Comparison of ENCODE assay signal across 1 cellular context in the genomic region with DNA sequence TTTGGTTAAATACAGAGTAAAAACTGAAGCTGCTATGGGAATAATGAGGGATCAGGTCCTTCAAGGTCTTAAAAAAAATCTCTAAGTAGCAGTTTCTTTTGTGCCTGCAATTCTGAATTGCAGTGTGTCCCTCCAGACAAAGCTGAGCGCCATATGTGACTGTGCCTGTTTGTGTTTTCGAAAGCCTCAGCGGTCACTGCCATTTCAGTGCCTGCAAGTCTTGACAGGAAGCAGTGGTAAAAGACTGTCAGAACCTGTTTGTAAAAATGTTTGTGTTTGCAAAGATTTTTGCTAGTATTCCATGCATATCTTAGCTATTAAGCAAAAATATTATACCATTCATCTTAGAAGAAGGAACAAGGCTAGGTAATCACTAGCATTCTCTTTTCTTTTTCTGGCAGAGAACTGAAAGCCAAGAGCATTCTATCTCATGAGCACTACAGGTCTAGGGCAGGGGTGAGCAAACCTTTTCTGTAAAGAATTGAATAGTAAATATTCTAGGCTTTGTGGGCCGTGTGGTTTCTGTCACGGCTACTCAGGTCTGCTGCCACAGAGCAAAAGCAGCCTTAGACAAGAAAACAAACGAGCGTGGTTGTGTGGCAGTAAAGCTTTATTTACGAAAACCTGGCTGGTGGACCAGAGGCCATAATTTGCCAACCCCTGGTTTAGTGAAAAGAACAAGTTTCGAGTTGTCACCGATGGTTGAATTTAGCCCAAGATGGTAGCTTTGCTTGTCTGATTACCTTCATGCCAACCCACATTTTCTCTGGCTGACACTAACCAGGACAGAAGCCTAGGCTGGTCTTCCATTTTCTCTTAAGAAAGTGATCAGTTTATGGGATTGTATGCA.
TF ChIP-seq lines count a peak whose summit lies in the region.

No MANE protein-coding gene starts in this region.

TF ChIP-seq in GM12878, 131 proteins besides CTCF, POLR2A, EP300 and RAD21 (continued from another document):
- TF ChIP-seq, protein P1, sequence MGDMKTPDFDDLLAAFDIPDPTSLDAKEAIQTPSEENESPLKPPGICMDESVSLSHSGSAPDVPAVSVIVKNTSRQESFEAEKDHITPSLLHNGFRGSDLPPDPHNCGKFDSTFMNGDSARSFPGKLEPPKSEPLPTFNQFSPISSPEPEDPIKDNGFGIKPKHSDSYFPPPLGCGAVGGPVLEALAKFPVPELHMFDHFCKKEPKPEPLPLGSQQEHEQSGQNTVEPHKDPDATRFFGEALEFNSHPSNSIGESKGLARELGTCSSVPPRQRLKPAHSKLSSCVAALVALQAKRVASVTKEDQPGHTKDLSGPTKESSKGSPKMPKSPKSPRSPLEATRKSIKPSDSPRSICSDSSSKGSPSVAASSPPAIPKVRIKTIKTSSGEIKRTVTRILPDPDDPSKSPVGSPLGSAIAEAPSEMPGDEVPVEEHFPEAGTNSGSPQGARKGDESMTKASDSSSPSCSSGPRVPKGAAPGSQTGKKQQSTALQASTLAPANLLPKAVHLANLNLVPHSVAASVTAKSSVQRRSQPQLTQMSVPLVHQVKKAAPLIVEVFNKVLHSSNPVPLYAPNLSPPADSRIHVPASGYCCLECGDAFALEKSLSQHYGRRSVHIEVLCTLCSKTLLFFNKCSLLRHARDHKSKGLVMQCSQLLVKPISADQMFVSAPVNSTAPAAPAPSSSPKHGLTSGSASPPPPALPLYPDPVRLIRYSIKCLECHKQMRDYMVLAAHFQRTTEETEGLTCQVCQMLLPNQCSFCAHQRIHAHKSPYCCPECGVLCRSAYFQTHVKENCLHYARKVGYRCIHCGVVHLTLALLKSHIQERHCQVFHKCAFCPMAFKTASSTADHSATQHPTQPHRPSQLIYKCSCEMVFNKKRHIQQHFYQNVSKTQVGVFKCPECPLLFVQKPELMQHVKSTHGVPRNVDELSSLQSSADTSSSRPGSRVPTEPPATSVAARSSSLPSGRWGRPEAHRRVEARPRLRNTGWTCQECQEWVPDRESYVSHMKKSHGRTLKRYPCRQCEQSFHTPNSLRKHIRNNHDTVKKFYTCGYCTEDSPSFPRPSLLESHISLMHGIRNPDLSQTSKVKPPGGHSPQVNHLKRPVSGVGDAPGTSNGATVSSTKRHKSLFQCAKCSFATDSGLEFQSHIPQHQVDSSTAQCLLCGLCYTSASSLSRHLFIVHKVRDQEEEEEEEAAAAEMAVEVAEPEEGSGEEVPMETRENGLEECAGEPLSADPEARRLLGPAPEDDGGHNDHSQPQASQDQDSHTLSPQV (IDR thresholded peaks at IDR 0.05) = no peak
- no peak for TF ChIP-seq EED (IDR thresholded peaks at IDR 0.05; ENCODE audit: low read depth)
- TF ChIP-seq, protein P2, sequence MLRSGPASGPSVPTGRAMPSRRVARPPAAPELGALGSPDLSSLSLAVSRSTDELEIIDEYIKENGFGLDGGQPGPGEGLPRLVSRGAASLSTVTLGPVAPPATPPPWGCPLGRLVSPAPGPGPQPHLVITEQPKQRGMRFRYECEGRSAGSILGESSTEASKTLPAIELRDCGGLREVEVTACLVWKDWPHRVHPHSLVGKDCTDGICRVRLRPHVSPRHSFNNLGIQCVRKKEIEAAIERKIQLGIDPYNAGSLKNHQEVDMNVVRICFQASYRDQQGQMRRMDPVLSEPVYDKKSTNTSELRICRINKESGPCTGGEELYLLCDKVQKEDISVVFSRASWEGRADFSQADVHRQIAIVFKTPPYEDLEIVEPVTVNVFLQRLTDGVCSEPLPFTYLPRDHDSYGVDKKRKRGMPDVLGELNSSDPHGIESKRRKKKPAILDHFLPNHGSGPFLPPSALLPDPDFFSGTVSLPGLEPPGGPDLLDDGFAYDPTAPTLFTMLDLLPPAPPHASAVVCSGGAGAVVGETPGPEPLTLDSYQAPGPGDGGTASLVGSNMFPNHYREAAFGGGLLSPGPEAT (IDR thresholded peaks at IDR 0.05; ENCODE audit: low read depth) = no peak
- no peak for TF ChIP-seq JUND (IDR thresholded peaks at IDR 0.05; ENCODE audit: low read depth, low read length)
- no peak for TF ChIP-seq TCF7 (IDR thresholded peaks at IDR 0.05; ENCODE audit: borderline replicate concordance)
- no peak for TF ChIP-seq TCF3 (IDR thresholded peaks at IDR 0.05; ENCODE audit: borderline replicate concordance, insufficient read depth, low read depth, low read length)
- no peak for TF ChIP-seq RB1 (IDR thresholded peaks at IDR 0.05; ENCODE audit: borderline replicate concordance)
- TF ChIP-seq, protein P3, sequence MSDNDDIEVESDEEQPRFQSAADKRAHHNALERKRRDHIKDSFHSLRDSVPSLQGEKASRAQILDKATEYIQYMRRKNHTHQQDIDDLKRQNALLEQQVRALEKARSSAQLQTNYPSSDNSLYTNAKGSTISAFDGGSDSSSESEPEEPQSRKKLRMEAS (IDR thresholded peaks at IDR 0.05; ENCODE audit: low read depth, low read length) = no peak
- TF ChIP-seq DPF2 (IDR thresholded peaks at IDR 0.05) = no peak
- TF ChIP-seq, protein P4, sequence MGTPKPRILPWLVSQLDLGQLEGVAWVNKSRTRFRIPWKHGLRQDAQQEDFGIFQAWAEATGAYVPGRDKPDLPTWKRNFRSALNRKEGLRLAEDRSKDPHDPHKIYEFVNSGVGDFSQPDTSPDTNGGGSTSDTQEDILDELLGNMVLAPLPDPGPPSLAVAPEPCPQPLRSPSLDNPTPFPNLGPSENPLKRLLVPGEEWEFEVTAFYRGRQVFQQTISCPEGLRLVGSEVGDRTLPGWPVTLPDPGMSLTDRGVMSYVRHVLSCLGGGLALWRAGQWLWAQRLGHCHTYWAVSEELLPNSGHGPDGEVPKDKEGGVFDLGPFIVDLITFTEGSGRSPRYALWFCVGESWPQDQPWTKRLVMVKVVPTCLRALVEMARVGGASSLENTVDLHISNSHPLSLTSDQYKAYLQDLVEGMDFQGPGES (IDR thresholded peaks at IDR 0.05) = no peak
